Comparison of ENCODE assay signal across 21 cellular contexts in the genomic region with DNA sequence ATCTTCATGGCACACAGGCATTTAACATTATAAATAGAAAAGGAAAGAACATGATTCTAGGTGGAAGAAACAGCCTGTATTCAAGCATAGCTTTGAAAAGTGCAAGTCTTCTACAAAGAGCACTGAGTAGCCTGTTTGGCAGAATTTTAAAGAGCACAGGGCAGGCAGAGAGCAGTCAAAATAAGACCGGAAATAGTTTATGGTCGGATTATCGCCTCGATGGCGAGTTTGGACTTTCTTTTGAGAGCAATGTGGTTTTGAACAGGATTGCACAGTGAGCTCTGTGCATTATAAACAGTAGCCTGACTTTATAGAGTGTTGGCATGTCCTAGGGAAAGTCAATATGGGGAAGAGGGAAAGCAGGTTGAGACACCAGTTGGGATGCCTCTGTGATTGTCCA. TPM values are rescaled to one million over a fixed set of nuclear protein-coding genes. Genes with fewer than 3 reads are reported as not detected.
DNase-seq lines count a peak whose midpoint lies in the region; ATAC-seq and TF ChIP-seq lines count a peak whose summit lies in the region.
"Had no signal": no experiment of that assay in that cellular context is flagged by ENCODE, and none has a peak within 500 bp of the region (broad histone marks: within the 10 kb centered on the region; RNA-seq: fewer than 3 reads in every experiment).

No MANE protein-coding gene starts in this region.

- no peak for ATAC-seq in upper lobe of left lung (ENCODE audit: low FRiP score in 2 of 2)
- no peak for ATAC-seq in body of pancreas
- ATAC-seq: A549; HCT116; naive thymus-derived CD8-positive, alpha-beta T cell had no signal

- TF ChIP-seq POLR2A in prostate gland (IDR thresholded peaks at IDR 0.05) = no peak
- no peak for TF ChIP-seq POLR2A in upper lobe of left lung (IDR thresholded peaks at IDR 0.05)
- TF ChIP-seq POLR2A in body of pancreas (IDR thresholded peaks at IDR 0.05) = no peak

- no peaks in the 10 kb centered on the region for H3K27me3 ChIP-seq in left ventricle myocardium inferior (ENCODE audit: low read depth)
- H3K27me3 ChIP-seq in fibroblast of lung (ENCODE audit: control insufficient read depth, insufficient read depth, low read length) = no peaks in the 10 kb centered on the region
- no peaks in the 10 kb centered on the region for H3K27me3 ChIP-seq in prostate gland (replicated peaks; ENCODE audit: insufficient read depth)
- no peaks in the 10 kb centered on the region for H3K27me3 ChIP-seq in upper lobe of left lung
- no peaks in the 10 kb centered on the region for H3K27me3 ChIP-seq in body of pancreas
- H3K27me3 ChIP-seq: BLaER1, brain microvascular endothelial cell had no signal

- DNase-seq in left ventricle myocardium inferior = no peak
- DNase-seq in cardiac septum (ENCODE audit: low spot score) = no peak
- DNase-seq in fibroblast of lung (ENCODE audit: low read depth in 2 of 2) = peak in 1 of 2 donors; percentile 33
- DNase-seq in prostate gland (ENCODE audit: low spot score) = peak; percentile 15
- DNase-seq in upper lobe of left lung = no peak
- DNase-seq in body of pancreas = no peak
- DNase-seq in KG1 (lab: John Stamatoyannopoulos, UW) = no peak
- DNase-seq in stimulated activated naive CD4-positive, alpha-beta T cell treated with Interleukin-2 at 50 U/mL for 16 hours (lab: John Stamatoyannopoulos, UW) = no peak
- DNase-seq: activated CD4-positive, alpha-beta T cell treated with anti-CD3 and anti-CD28 coated beads for 4 hours; activated naive CD8-positive, alpha-beta T cell treated with anti-CD3 and anti-CD28 coated beads, Interleukin-2, amount 10 ng/mL, durations not matched to agents 7 days and 5 days; brain microvascular endothelial cell; cortex of kidney; naive thymus-derived CD8-positive, alpha-beta T cell; NCI-H1436; NCI-H526 treated with DMSO at 0.1 percent for 48 hours; posterior cingulate gyrus; stimulated activated CD4-positive, alpha-beta T cell treated with anti-CD3 and anti-CD28 coated beads, Interleukin-4, amount 100 ng/mL, for 24 hours had no signal

- H4K20me1 ChIP-seq in fibroblast of lung (ENCODE audit: control insufficient read depth, extremely low read depth, insufficient read depth, low read length) = no peaks in the 10 kb centered on the region
- H4K20me1 ChIP-seq: BLaER1 had no signal

- H3K4me3 ChIP-seq in left ventricle myocardium inferior = peak overlapping the region; percentile 60
- no peak overlapping the region for H3K4me3 ChIP-seq in fibroblast of lung (replicated peaks in 1 of 4; ENCODE audit: control extremely low read depth in 1 of 4, insufficient read depth in 1 of 4, low read depth in 3 of 4, low read length in 4 of 4)
- H3K4me3 ChIP-seq in prostate gland = no peak overlapping the region
- peak overlapping the region in 3 of 4 donors; percentile 12 to 58 (median 50) for H3K4me3 ChIP-seq in upper lobe of left lung
- H3K4me3 ChIP-seq in body of pancreas = no peak overlapping the region
- H3K4me3 ChIP-seq: A549, BLaER1 had no signal

- TF ChIP-seq EP300 in upper lobe of left lung (IDR thresholded peaks at IDR 0.05) = no peak

- H2AFZ ChIP-seq in fibroblast of lung (ENCODE audit: low read length) = peak overlapping the region; percentile 37

- peak overlapping the region; percentile 18 for H3K4me2 ChIP-seq in fibroblast of lung (ENCODE audit: extremely low read depth, insufficient read depth, low read length)
- H3K4me2 ChIP-seq: A549, BLaER1 had no signal

- WGBS in prostate gland = 21% methylated on average over 5 of the region's 5 CpGs
- 62 to 69% methylated on average over 5 of the region's 5 CpGs for WGBS in upper lobe of left lung, 2 donors
- WGBS in body of pancreas, 2 donors = 83 to 85% methylated on average over 5 of the region's 5 CpGs

- H3K36me3 ChIP-seq in left ventricle myocardium inferior = no peaks in the 10 kb centered on the region
- no peaks in the 10 kb centered on the region for H3K36me3 ChIP-seq in fibroblast of lung (ENCODE audit: control insufficient read depth, insufficient read depth, low read length)
- H3K36me3 ChIP-seq in prostate gland = no peaks in the 10 kb centered on the region
- H3K36me3 ChIP-seq in upper lobe of left lung = peaks cover 0 to 3% (median 0%) of the 10 kb centered on the region in 4 donors
- H3K36me3 ChIP-seq in body of pancreas (replicated peaks in 1 of 2; ENCODE audit: insufficient read depth in 1 of 2, low read depth in 2 of 2) = no peaks in the 10 kb centered on the region
- H3K36me3 ChIP-seq: BLaER1, brain microvascular endothelial cell had no signal

- intact Hi-C loops in left ventricle myocardium inferior (cut with micrococcal nuclease) = no loop called here
- intact Hi-C loops in cardiac septum (cut with DNase I) = loop anchor here (10.0 kb wide), 1 partner anchor 304 kb away; the partner anchor contains the start of gene MMD
- intact Hi-C loops in prostate gland (cut with DNase I) = no loop called here
- intact Hi-C loops in body of pancreas (cut with DNase I) = loop anchor here (10.0 kb wide), 1 partner anchor 194 kb away; no protein-coding TSS in a partner anchor

- H3K79me2 ChIP-seq in fibroblast of lung (ENCODE audit: control insufficient read depth, insufficient read depth, low read length) = no peaks in the 10 kb centered on the region

- H3K9ac ChIP-seq in fibroblast of lung (ENCODE audit: insufficient read depth, low read length) = no peak overlapping the region
- H3K9ac ChIP-seq: BLaER1 had no signal

- no peak for TF ChIP-seq CTCF in left ventricle myocardium inferior (IDR thresholded peaks at IDR 0.05; ENCODE audit: borderline replicate concordance)
- no peak for TF ChIP-seq CTCF in fibroblast of lung (conservative IDR thresholded peaks at IDR 0.05 in 1 of 2, IDR thresholded peaks at IDR 0.05 in 1 of 2; ENCODE audit: low read depth in 1 of 2, low read length in 2 of 2)
- no peak for TF ChIP-seq CTCF in prostate gland (IDR thresholded peaks at IDR 0.05)
- TF ChIP-seq CTCF in upper lobe of left lung (IDR thresholded peaks at IDR 0.05) = no peak
- TF ChIP-seq CTCF in body of pancreas (IDR thresholded peaks at IDR 0.05) = no peak

- peak overlapping the region; percentile 93 for H3K27ac ChIP-seq in left ventricle myocardium inferior (replicated peaks)
- H3K27ac ChIP-seq in fibroblast of lung (ENCODE audit: insufficient read depth, low read length) = no peak overlapping the region
- peak overlapping the region in 1 of 2 donors; percentile 30 for H3K27ac ChIP-seq in prostate gland
- peak overlapping the region; percentile 59 to 91 (median 86) for H3K27ac ChIP-seq in upper lobe of left lung
- H3K27ac ChIP-seq in body of pancreas = no peak overlapping the region
- H3K27ac ChIP-seq: A549, BLaER1, brain microvascular endothelial cell had no signal

- H3K4me1 ChIP-seq in left ventricle myocardium inferior (peaks cover 92% of the 10 kb centered on the region), fibroblast of lung (ENCODE audit: control insufficient read depth, extremely low read depth, insufficient read depth, low read length) (peaks cover 45% of the 10 kb centered on the region), prostate gland (replicated peaks) (no peaks in the 10 kb centered on the region), upper lobe of left lung (peaks cover 10 to 22% (median 15%) of the 10 kb centered on the region in 4 donors), body of pancreas (no peaks in the 10 kb centered on the region)

- H3K9me3 ChIP-seq in left ventricle myocardium inferior (replicated peaks) = no peaks in the 10 kb centered on the region
- no peaks in the 10 kb centered on the region for H3K9me3 ChIP-seq in fibroblast of lung (ENCODE audit: control insufficient read depth, insufficient read depth, low read depth, low read length)
- no peaks in the 10 kb centered on the region for H3K9me3 ChIP-seq in prostate gland
- H3K9me3 ChIP-seq in upper lobe of left lung = no peaks in the 10 kb centered on the region
- H3K9me3 ChIP-seq in body of pancreas = no peaks in the 10 kb centered on the region
- H3K9me3 ChIP-seq: A549, BLaER1 had no signal

RNA-seq across cellular contexts. Expression of gene TMEM100, which starts 6.2 kb away (rescaled TPM):
- total RNA-seq in left ventricle myocardium inferior = 13.9 TPM
- total RNA-seq in cardiac septum = 5.2 TPM
- 1.7 and 2.6 TPM in 2 replicates for total RNA-seq in fibroblast of lung
- polyA plus RNA-seq in fibroblast of lung = 2.2 and 3.5 TPM in 2 replicates
- 2.3 and 4.0 TPM in 2 replicates for polyA plus RNA-seq in fibroblast of lung (2012)
- 0.75 and 4.9 TPM in 2 replicates for polyA minus RNA-seq in fibroblast of lung (ENCODE audit: low replicate concordance)
- total RNA-seq in prostate gland = 1 to 10 TPM; 1.2 to 3.2 TPM
- total RNA-seq in upper lobe of left lung = 100 to 1,000 TPM in 5 of 6 donors, 10 to 100 TPM in 1; 89.1 to 195 (median 142) TPM
- 1 to 10 TPM; 2.9 to 5.6 TPM for total RNA-seq in body of pancreas
- total RNA-seq: activated naive CD8-positive, alpha-beta T cell treated with anti-CD3 and anti-CD28 coated beads, Interleukin-2, amount 10 ng/mL, durations not matched to agents 7 days and 5 days; activated T-helper 2 cell treated with anti-CD3 and anti-CD28 coated beads, Interferon-gamma antibody, Interleukin-2, Interleukin-4, amounts not matched to agents 10 μg/mL and 5 μg/mL and 100 μg/mL, durations not matched to agents 14 hours and 24 hours and 36 hours; naive thymus-derived CD8-positive, alpha-beta T cell had no signal
- polyA plus RNA-seq: A549; naive thymus-derived CD8-positive, alpha-beta T cell had no signal

RNA-seq across cellular contexts. Expression of gene PCTP, which starts 22.0 kb away (rescaled TPM):
- 19.6 TPM for total RNA-seq in left ventricle myocardium inferior
- 13.2 TPM for total RNA-seq in cardiac septum
- total RNA-seq in fibroblast of lung = 16.9 and 20.6 TPM in 2 replicates
- 20.4 and 21.5 TPM in 2 replicates for polyA plus RNA-seq in fibroblast of lung
- 11.8 and 11.9 TPM in 2 replicates for polyA plus RNA-seq in fibroblast of lung (2012)
- 7.3 and 12.6 TPM in 2 replicates for polyA minus RNA-seq in fibroblast of lung (ENCODE audit: low replicate concordance)
- 10 to 100 TPM; 14.7 to 21.9 TPM for total RNA-seq in prostate gland
- 10 to 100 TPM; 13.6 to 28.3 (median 21.9) TPM for total RNA-seq in upper lobe of left lung
- 10 to 100 TPM in 1 of 2 donors, 1 to 10 TPM in 1; 5.6 to 13.0 TPM for total RNA-seq in body of pancreas

Comparison
In these comparisons a context has a peak if more than half of its experiments do, and no peak if none do; other contexts are left out.
1. intact Hi-C loops: an anchor here in cardiac septum (10.0 kb wide) and body of pancreas (10.0 kb wide); none called in left ventricle myocardium inferior and prostate gland.
2. H3K27ac ChIP-seq: peak in left ventricle myocardium inferior (single experiment) and upper lobe of left lung (4 of 4); none in fibroblast of lung (single experiment) and body of pancreas (0 of 4).
3. H3K4me3 ChIP-seq: peak in left ventricle myocardium inferior (single experiment) and upper lobe of left lung (3 of 4); none in fibroblast of lung (0 of 4), prostate gland (0 of 2) and body of pancreas (0 of 2).